1 cellular context compared by ENCODE assay signal in the genomic region with DNA sequence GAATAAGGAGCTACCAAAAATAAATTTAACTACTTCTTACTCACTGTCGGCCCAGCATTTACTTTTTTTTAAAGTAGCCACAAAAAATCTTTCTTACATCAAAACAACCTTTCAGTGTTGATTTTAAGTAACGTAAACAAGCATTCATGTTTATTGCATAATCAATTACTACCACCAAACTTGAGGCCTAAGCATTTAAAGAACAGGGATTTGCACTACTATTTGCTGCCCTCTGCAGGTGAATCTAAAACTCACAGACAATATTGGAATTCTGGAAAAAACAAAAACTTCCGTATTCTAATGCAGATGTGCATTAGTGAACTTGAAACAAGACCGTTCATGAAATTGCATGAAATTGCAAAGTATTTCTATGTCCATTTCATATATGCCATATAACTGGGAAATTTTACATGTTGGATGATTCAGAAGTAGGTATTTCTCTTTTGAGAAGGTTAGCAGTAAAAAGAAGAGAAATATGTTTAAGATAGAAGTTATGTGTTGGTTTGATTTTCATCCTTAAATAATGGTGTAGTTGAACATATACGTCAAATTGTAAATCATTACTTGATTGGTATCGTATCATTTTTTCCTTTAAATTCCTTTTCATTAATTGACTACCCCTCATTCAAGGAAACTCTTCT.
TF ChIP-seq lines count a peak whose summit lies in the region.

No MANE protein-coding gene starts in this region.

TF ChIP-seq in HEK293, 187 proteins besides CTCF, POLR2A, EP300 and RAD21 (continued from another document):
- TF ChIP-seq, protein P1, sequence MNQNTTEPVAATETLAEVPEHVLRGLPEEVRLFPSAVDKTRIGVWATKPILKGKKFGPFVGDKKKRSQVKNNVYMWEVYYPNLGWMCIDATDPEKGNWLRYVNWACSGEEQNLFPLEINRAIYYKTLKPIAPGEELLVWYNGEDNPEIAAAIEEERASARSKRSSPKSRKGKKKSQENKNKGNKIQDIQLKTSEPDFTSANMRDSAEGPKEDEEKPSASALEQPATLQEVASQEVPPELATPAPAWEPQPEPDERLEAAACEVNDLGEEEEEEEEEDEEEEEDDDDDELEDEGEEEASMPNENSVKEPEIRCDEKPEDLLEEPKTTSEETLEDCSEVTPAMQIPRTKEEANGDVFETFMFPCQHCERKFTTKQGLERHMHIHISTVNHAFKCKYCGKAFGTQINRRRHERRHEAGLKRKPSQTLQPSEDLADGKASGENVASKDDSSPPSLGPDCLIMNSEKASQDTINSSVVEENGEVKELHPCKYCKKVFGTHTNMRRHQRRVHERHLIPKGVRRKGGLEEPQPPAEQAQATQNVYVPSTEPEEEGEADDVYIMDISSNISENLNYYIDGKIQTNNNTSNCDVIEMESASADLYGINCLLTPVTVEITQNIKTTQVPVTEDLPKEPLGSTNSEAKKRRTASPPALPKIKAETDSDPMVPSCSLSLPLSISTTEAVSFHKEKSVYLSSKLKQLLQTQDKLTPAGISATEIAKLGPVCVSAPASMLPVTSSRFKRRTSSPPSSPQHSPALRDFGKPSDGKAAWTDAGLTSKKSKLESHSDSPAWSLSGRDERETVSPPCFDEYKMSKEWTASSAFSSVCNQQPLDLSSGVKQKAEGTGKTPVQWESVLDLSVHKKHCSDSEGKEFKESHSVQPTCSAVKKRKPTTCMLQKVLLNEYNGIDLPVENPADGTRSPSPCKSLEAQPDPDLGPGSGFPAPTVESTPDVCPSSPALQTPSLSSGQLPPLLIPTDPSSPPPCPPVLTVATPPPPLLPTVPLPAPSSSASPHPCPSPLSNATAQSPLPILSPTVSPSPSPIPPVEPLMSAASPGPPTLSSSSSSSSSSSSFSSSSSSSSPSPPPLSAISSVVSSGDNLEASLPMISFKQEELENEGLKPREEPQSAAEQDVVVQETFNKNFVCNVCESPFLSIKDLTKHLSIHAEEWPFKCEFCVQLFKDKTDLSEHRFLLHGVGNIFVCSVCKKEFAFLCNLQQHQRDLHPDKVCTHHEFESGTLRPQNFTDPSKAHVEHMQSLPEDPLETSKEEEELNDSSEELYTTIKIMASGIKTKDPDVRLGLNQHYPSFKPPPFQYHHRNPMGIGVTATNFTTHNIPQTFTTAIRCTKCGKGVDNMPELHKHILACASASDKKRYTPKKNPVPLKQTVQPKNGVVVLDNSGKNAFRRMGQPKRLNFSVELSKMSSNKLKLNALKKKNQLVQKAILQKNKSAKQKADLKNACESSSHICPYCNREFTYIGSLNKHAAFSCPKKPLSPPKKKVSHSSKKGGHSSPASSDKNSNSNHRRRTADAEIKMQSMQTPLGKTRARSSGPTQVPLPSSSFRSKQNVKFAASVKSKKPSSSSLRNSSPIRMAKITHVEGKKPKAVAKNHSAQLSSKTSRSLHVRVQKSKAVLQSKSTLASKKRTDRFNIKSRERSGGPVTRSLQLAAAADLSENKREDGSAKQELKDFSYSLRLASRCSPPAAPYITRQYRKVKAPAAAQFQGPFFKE (tag by site-specific recombination; IDR thresholded peaks at IDR 0.05; ENCODE audit: borderline replicate concordance): no peak
- TF ChIP-seq ZNF366 (tag by site-specific recombination; conservative IDR thresholded peaks at IDR 0.05) (no peak), GFI1B (tag by site-specific recombination; IDR thresholded peaks at IDR 0.05) (no peak), ZNF623 (tag by site-specific recombination; IDR thresholded peaks at IDR 0.05) (no peak), GLIS1 (tag by site-specific recombination; IDR thresholded peaks at IDR 0.05) (no peak), ZFP3 (tag by site-specific recombination; IDR thresholded peaks at IDR 0.05; ENCODE audit: low read depth) (no peak), ZNF600 (tag by site-specific recombination; IDR thresholded peaks at IDR 0.05) (no peak), PRDM1 (tag by site-specific recombination; IDR thresholded peaks at IDR 0.05) (no peak), SCRT1 (tag by site-specific recombination; IDR thresholded peaks at IDR 0.05; ENCODE audit: borderline replicate concordance) (no peak), ZNF146 (tag by site-specific recombination; IDR thresholded peaks at IDR 0.05) (no peak), ZNF654 (tag by site-specific recombination; IDR thresholded peaks at IDR 0.05; ENCODE audit: low read depth) (peak; percentile 69), ZNF350 (tag by site-specific recombination; IDR thresholded peaks at IDR 0.05) (no peak), HOXC10 (CRISPR knock-in tag; IDR thresholded peaks at IDR 0.05) (no peak)
- TF ChIP-seq, protein P2, sequence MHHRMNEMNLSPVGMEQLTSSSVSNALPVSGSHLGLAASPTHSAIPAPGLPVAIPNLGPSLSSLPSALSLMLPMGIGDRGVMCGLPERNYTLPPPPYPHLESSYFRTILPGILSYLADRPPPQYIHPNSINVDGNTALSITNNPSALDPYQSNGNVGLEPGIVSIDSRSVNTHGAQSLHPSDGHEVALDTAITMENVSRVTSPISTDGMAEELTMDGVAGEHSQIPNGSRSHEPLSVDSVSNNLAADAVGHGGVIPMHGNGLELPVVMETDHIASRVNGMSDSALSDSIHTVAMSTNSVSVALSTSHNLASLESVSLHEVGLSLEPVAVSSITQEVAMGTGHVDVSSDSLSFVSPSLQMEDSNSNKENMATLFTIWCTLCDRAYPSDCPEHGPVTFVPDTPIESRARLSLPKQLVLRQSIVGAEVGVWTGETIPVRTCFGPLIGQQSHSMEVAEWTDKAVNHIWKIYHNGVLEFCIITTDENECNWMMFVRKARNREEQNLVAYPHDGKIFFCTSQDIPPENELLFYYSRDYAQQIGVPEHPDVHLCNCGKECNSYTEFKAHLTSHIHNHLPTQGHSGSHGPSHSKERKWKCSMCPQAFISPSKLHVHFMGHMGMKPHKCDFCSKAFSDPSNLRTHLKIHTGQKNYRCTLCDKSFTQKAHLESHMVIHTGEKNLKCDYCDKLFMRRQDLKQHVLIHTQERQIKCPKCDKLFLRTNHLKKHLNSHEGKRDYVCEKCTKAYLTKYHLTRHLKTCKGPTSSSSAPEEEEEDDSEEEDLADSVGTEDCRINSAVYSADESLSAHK (tag by site-specific recombination; IDR thresholded peaks at IDR 0.05): no peak
- TF ChIP-seq, protein P3, sequence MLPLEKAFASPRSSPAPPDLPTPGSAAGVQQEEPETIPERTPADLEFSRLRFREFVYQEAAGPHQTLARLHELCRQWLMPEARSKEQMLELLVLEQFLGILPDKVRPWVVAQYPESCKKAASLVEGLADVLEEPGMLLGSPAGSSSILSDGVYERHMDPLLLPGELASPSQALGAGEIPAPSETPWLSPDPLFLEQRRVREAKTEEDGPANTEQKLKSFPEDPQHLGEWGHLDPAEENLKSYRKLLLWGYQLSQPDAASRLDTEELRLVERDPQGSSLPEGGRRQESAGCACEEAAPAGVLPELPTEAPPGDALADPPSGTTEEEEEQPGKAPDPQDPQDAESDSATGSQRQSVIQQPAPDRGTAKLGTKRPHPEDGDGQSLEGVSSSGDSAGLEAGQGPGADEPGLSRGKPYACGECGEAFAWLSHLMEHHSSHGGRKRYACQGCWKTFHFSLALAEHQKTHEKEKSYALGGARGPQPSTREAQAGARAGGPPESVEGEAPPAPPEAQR (tag by site-specific recombination; IDR thresholded peaks at IDR 0.05): no peak
